In the genomic region with DNA sequence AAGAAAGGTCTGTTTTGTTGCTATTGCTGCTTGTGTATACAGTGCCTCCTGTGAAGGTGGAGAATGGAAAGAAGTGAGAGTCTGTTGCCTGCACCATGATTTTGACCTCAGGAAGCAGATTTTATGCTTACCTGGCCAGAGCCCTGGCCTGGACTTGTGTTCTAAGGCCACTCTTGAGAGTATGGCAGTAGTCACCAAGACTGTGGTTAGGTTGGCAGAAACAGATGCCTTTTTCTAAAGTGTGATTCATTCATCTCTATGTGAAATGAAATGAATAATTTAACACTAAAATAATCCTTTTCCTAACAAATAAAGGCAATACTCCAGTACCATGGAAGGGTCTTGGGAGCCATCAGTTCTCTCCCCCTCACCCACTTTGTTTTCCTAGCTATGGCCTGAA, we compare ENCODE assay signal across 18 cellular contexts.
"Had no signal": no experiment of that assay in that cellular context is flagged by ENCODE, and none has a peak within 500 bp of the region (broad histone marks: within the 10 kb centered on the region; RNA-seq: fewer than 3 reads in every experiment).

No MANE protein-coding gene starts in this region.

- H3K27ac ChIP-seq: esophagus squamous epithelium, skin epidermis had no signal

- H3K4me3 ChIP-seq: esophagus squamous epithelium, lung, skin epidermis had no signal

- DNase-seq: activated CD4-positive, alpha-beta T cell treated with anti-CD3 and anti-CD28 coated beads, Interleukin-2, amount 10 ng/mL, durations not matched to agents 7 days and 5 days; activated CD4-positive, CD25-positive, alpha-beta regulatory T cell; activated CD8-positive, alpha-beta T cell treated with anti-CD3 and anti-CD28 coated beads, Interleukin-2, amount 10 ng/mL, durations not matched to agents 7 days and 5 days; activated naive CD4-positive, alpha-beta T cell treated with anti-CD3 and anti-CD28 coated beads for 36 hours; activated naive CD8-positive, alpha-beta T cell treated with anti-CD3 and anti-CD28 coated beads, Interleukin-2, amount 50 U/mL, for 24 hours; activated T-cell treated with anti-CD3 and anti-CD28 coated beads, Interleukin-2, amount 50 U/mL, for 24 hours; anterior cingulate cortex; effector memory CD4-positive, alpha-beta T cell; esophagus squamous epithelium; glutamatergic neuron; hippocampal formation; islet precursor cell; nephron progenitor cell; nucleus accumbens; T1000 had no signal

- ATAC-seq: activated CD8-positive, alpha-beta T cell treated with anti-CD3 and anti-CD28 coated beads, Interleukin-2, amount 10 ng/mL, durations not matched to agents 7 days and 5 days; activated naive CD8-positive, alpha-beta T cell treated with anti-CD3 and anti-CD28 coated beads, Interleukin-2, amount 50 U/mL, for 24 hours; left lobe of liver had no signal

- H3K36me3 ChIP-seq: esophagus squamous epithelium had no signal

- H3K27me3 ChIP-seq: esophagus squamous epithelium had no signal

- H3K9me3 ChIP-seq: esophagus squamous epithelium had no signal
